9 cellular contexts compared by ENCODE assay signal in genomic region chr19:49570997-49571676, GRCh38. TPM values are rescaled to one million over a fixed set of nuclear protein-coding genes. Genes with fewer than 3 reads are reported as not detected.
A peak's percentile ranks its signal among the peaks of the same experiment; 100 is the strongest.
DNase-seq lines count a peak whose midpoint lies in the region; ATAC-seq and TF ChIP-seq lines count a peak whose summit lies in the region.
"Had no signal": no experiment of that assay in that cellular context is flagged by ENCODE, and none has a peak within 500 bp of the region (broad histone marks: within the 10 kb centered on the region; RNA-seq: fewer than 3 reads in every experiment).

No MANE protein-coding gene starts in this region.

- H3K9me3 Mint-ChIP-seq in activated CD8-positive, alpha-beta memory T cell treated with anti-CD3 and anti-CD28 coated beads, Interleukin-2, amount 10 ng/mL, durations not matched to agents 7 days and 5 days (ENCODE audit: low read depth), result no peaks in the 10 kb centered on the region
- H3K9me3 Mint-ChIP-seq in stimulated activated naive B cell treated with anti-CD40 and anti-IgM and Interleukin-4, amounts not matched to agents 10 μg/mL and 1 μg/mL and 100 μg/mL, for 72 hours, result no peaks in the 10 kb centered on the region
- H3K9me3 Mint-ChIP-seq: neural crest cell had no signal

- H3K4me3 Mint-ChIP-seq in activated CD8-positive, alpha-beta memory T cell treated with anti-CD3 and anti-CD28 coated beads, Interleukin-2, amount 10 ng/mL, durations not matched to agents 7 days and 5 days, result no peak overlapping the region
- no peak overlapping the region for H3K4me3 Mint-ChIP-seq in stimulated activated naive B cell treated with anti-CD40 and anti-IgM and Interleukin-4, amounts not matched to agents 10 μg/mL and 1 μg/mL and 100 μg/mL, for 72 hours

- peaks cover 47% of the 10 kb centered on the region for H3K4me1 Mint-ChIP-seq in activated CD8-positive, alpha-beta memory T cell treated with anti-CD3 and anti-CD28 coated beads, Interleukin-2, amount 10 ng/mL, durations not matched to agents 7 days and 5 days
- H3K4me1 Mint-ChIP-seq in stimulated activated naive B cell treated with anti-CD40 and anti-IgM and Interleukin-4, amounts not matched to agents 10 μg/mL and 1 μg/mL and 100 μg/mL, for 72 hours, result peaks cover 16 to 27% of the 10 kb centered on the region in 2 donors

- H3K27me3 Mint-ChIP-seq in activated CD8-positive, alpha-beta memory T cell treated with anti-CD3 and anti-CD28 coated beads, Interleukin-2, amount 10 ng/mL, durations not matched to agents 7 days and 5 days, result no peaks in the 10 kb centered on the region
- H3K27me3 Mint-ChIP-seq in stimulated activated naive B cell treated with anti-CD40 and anti-IgM and Interleukin-4, amounts not matched to agents 10 μg/mL and 1 μg/mL and 100 μg/mL, for 72 hours, result no peaks in the 10 kb centered on the region

- peaks cover 7% of the 10 kb centered on the region for H3K4me1 ChIP-seq in foreskin keratinocyte

- CTCF ChIA-PET in activated CD8-positive, alpha-beta memory T cell treated with anti-CD3 and anti-CD28 coated beads, Interleukin-2, amount 10 ng/mL, durations not matched to agents 7 days and 5 days (lab: Charles Lee), result interaction anchor here (1.2 to 8.6 kb wide), 22 partner anchors 9 to 110 kb away, joined by 3 to 325 read pairs (median 10); partner anchors contain the start of genes BCL2L12, FCGRT, FLT3LG and IRF3

- H3K36me3 Mint-ChIP-seq in activated CD8-positive, alpha-beta memory T cell treated with anti-CD3 and anti-CD28 coated beads, Interleukin-2, amount 10 ng/mL, durations not matched to agents 7 days and 5 days, result peaks cover 12% of the 10 kb centered on the region
- peaks cover 2 to 14% of the 10 kb centered on the region in 2 donors for H3K36me3 Mint-ChIP-seq in stimulated activated naive B cell treated with anti-CD40 and anti-IgM and Interleukin-4, amounts not matched to agents 10 μg/mL and 1 μg/mL and 100 μg/mL, for 72 hours

- DNase-seq in activated CD8-positive, alpha-beta memory T cell treated with anti-CD3 and anti-CD28 coated beads, Interleukin-2, amount 10 ng/mL, durations not matched to agents 7 days and 5 days, result peak; percentile 63
- DNase-seq in activated CD8-positive, alpha-beta memory T cell treated with anti-CD3 and anti-CD28 coated beads, Interleukin-2, amount 50 U/mL, for 4 hours, result no peak
- DNase-seq in SHP77 (lab: John Stamatoyannopoulos, UW), result peak; percentile 17 to 61
- no peak for DNase-seq in foreskin keratinocyte
- no peak for DNase-seq in stimulated activated naive B cell treated with anti-CD40 and anti-IgM and Interleukin-4, amounts not matched to agents 10 μg/mL and 1 μg/mL and 100 μg/mL, for 72 hours
- no peak for DNase-seq in GM03348 (ENCODE audit: low spot score)
- DNase-seq in kidney tubule cell (ENCODE audit: low spot score), result no peak

- H3K27ac Mint-ChIP-seq in activated CD8-positive, alpha-beta memory T cell treated with anti-CD3 and anti-CD28 coated beads, Interleukin-2, amount 10 ng/mL, durations not matched to agents 7 days and 5 days, result peak overlapping the region; percentile 56
- peak overlapping the region; percentile 20 for H3K27ac Mint-ChIP-seq in stimulated activated naive B cell treated with anti-CD40 and anti-IgM and Interleukin-4, amounts not matched to agents 10 μg/mL and 1 μg/mL and 100 μg/mL, for 72 hours

- no peak for ATAC-seq in activated CD8-positive, alpha-beta memory T cell treated with anti-CD3 and anti-CD28 coated beads, Interleukin-2, amount 10 ng/mL, durations not matched to agents 7 days and 5 days
- ATAC-seq in foreskin keratinocyte, result no peak
- no peak for ATAC-seq in stimulated activated naive B cell treated with anti-CD40 and anti-IgM and Interleukin-4, amounts not matched to agents 10 μg/mL and 1 μg/mL and 100 μg/mL, for 72 hours (replicated peaks)
- no peak for ATAC-seq in GM18873 (IDR thresholded peaks at IDR 0.05; ENCODE audit: low FRiP score, unreplicated experiment)

- H3K27ac ChIP-seq in foreskin keratinocyte, result no peak overlapping the region

- H3K27me3 ChIP-seq in foreskin keratinocyte, result no peaks in the 10 kb centered on the region

- peak; percentile 22 for TF ChIP-seq CTCF in foreskin keratinocyte (conservative IDR thresholded peaks at IDR 0.05)

RNA-seq across cellular contexts. Expression of gene NOSIP, which starts 9.2 kb away (rescaled TPM):
- 10 to 100 TPM; 77.3 to 96.1 TPM for total RNA-seq in activated CD8-positive, alpha-beta memory T cell treated with anti-CD3 and anti-CD28 coated beads, Interleukin-2, amount 10 ng/mL, durations not matched to agents 7 days and 5 days
- 66.3 and 69.4 TPM in 2 replicates for total RNA-seq in foreskin keratinocyte
- polyA plus RNA-seq in foreskin keratinocyte, result 83.5 and 92.3 TPM in 2 replicates

RNA-seq across cellular contexts. Expression of gene PRRG2, which starts 10.0 kb away (rescaled TPM):
- total RNA-seq in activated CD8-positive, alpha-beta memory T cell treated with anti-CD3 and anti-CD28 coated beads, Interleukin-2, amount 10 ng/mL, durations not matched to agents 7 days and 5 days, result 1 to 10 TPM in 1 of 2 experiments, under 1 TPM in 1; 0.49 to 2.4 TPM
- 5.9 and 6.6 TPM in 2 replicates for total RNA-seq in foreskin keratinocyte
- 9.3 and 9.5 TPM in 2 replicates for polyA plus RNA-seq in foreskin keratinocyte

RNA-seq across cellular contexts. Expression of gene PRR12, which starts 19.8 kb away (rescaled TPM):
- 10 to 100 TPM; 34.8 to 46.5 TPM for total RNA-seq in activated CD8-positive, alpha-beta memory T cell treated with anti-CD3 and anti-CD28 coated beads, Interleukin-2, amount 10 ng/mL, durations not matched to agents 7 days and 5 days
- 5.7 TPM in 2 replicates for total RNA-seq in foreskin keratinocyte
- 5.9 and 6.5 TPM in 2 replicates for polyA plus RNA-seq in foreskin keratinocyte

RNA-seq across cellular contexts. Expression of gene RCN3, which starts 43.3 kb away (rescaled TPM):
- total RNA-seq in activated CD8-positive, alpha-beta memory T cell treated with anti-CD3 and anti-CD28 coated beads, Interleukin-2, amount 10 ng/mL, durations not matched to agents 7 days and 5 days, result under 1 TPM; 0.19 to 0.53 TPM
- 0.71 and 0.92 TPM in 2 replicates for total RNA-seq in foreskin keratinocyte
- 1.6 TPM in 2 replicates for polyA plus RNA-seq in foreskin keratinocyte

RNA-seq across cellular contexts. Expression of gene FCGRT, which starts 58.7 kb away (rescaled TPM):
- total RNA-seq in activated CD8-positive, alpha-beta memory T cell treated with anti-CD3 and anti-CD28 coated beads, Interleukin-2, amount 10 ng/mL, durations not matched to agents 7 days and 5 days, result 1 to 10 TPM; 2.1 to 7.9 TPM
- 22.2 and 23.5 TPM in 2 replicates for total RNA-seq in foreskin keratinocyte
- polyA plus RNA-seq in foreskin keratinocyte, result 23.7 and 25.6 TPM in 2 replicates

Comparison
In these comparisons a context has a peak if more than half of its experiments do, and no peak if none do; other contexts are left out.
1. DNase-seq: peak in activated CD8-positive, alpha-beta memory T cell treated with anti-CD3 and anti-CD28 coated beads, Interleukin-2, amount 10 ng/mL, durations not matched to agents 7 days and 5 days (single experiment) and SHP77 (2 of 2); none in activated CD8-positive, alpha-beta memory T cell treated with anti-CD3 and anti-CD28 coated beads, Interleukin-2, amount 50 U/mL, for 4 hours (single experiment), foreskin keratinocyte (0 of 2), stimulated activated naive B cell treated with anti-CD40 and anti-IgM and Interleukin-4, amounts not matched to agents 10 μg/mL and 1 μg/mL and 100 μg/mL, for 72 hours (single experiment), GM03348 (single experiment) and kidney tubule cell (single experiment).